Comparison of ENCODE assay signal across 16 cellular contexts in genomic region chr1:107940178-107940577, GRCh38.
"Had no signal": no experiment of that assay in that cellular context is flagged by ENCODE, and none has a peak within 500 bp of the region (broad histone marks: within the 10 kb centered on the region; RNA-seq: fewer than 3 reads in every experiment).

No MANE protein-coding gene starts in this region.

- H3K4me3 ChIP-seq: ascending aorta, cardiac muscle cell, coronary artery, mucosa of descending colon, upper lobe of right lung had no signal

- H3K27ac Mint-ChIP-seq: activated naive CD8-positive, alpha-beta T cell treated with anti-CD3 and anti-CD28 coated beads, Interleukin-2, amount 50 U/mL, for 24 hours; activated T-helper 1 cell treated with anti-CD3 and anti-CD28 coated beads, Interleukin-12 subunit alpha, Interleukin-12 subunit beta, Interleukin-2, Interleukin-4 antibody, amounts not matched to agents 30 ng/mL and 10 ng/mL and 1 ng/mL, durations not matched to agents 14 hours and 24 hours and 36 hours; nephron; stimulated activated naive CD8-positive, alpha-beta T cell treated with anti-CD3 and anti-CD28 coated beads, Interleukin-15, Interleukin-2, amounts not matched to agents 100 ng/mL and 50 ng/mL, for 24 hours; T-helper 1 cell treated with Interleukin-12 subunit alpha and Interleukin-12 subunit beta and Interleukin-4 antibody, amounts not matched to agents 30 μg/mL and 1 μg/mL, for 36 hours had no signal

- H3K36me3 ChIP-seq: ascending aorta, cardiac muscle cell, upper lobe of right lung had no signal

- H3K27me3 ChIP-seq: ascending aorta, cardiac muscle cell, upper lobe of right lung had no signal

- H3K9me3 Mint-ChIP-seq: nephron; T-helper 1 cell treated with Interleukin-12 subunit alpha and Interleukin-12 subunit beta and Interleukin-4 antibody, amounts not matched to agents 30 μg/mL and 1 μg/mL, for 36 hours had no signal

- H3K4me3 Mint-ChIP-seq: activated naive CD8-positive, alpha-beta T cell treated with anti-CD3 and anti-CD28 coated beads, Interleukin-2, amount 50 U/mL, for 24 hours; activated T-helper 1 cell treated with anti-CD3 and anti-CD28 coated beads, Interleukin-12 subunit alpha, Interleukin-12 subunit beta, Interleukin-2, Interleukin-4 antibody, amounts not matched to agents 30 ng/mL and 10 ng/mL and 1 ng/mL, durations not matched to agents 14 hours and 24 hours and 36 hours; nephron; stimulated activated naive CD8-positive, alpha-beta T cell treated with anti-CD3 and anti-CD28 coated beads, Interleukin-15, Interleukin-2, amounts not matched to agents 100 ng/mL and 50 ng/mL, for 24 hours; T-helper 1 cell treated with Interleukin-12 subunit alpha and Interleukin-12 subunit beta and Interleukin-4 antibody, amounts not matched to agents 30 μg/mL and 1 μg/mL, for 36 hours had no signal

- ATAC-seq: activated naive CD8-positive, alpha-beta T cell treated with anti-CD3 and anti-CD28 coated beads, Interleukin-2, amount 50 U/mL, for 24 hours; mucosa of descending colon; upper lobe of right lung had no signal

- DNase-seq: activated CD4-positive, alpha-beta T cell treated with anti-CD3 and anti-CD28 coated beads for 4 hours; activated naive CD4-positive, alpha-beta T cell; activated naive CD8-positive, alpha-beta T cell treated with anti-CD3 and anti-CD28 coated beads, Interleukin-2, amount 50 U/mL, for 24 hours; effector CD8-positive, alpha-beta T cell; mammary epithelial cell; mucosa of descending colon; stimulated activated CD4-positive, alpha-beta T cell treated with anti-CD3 and anti-CD28 coated beads, Interleukin-15, amount 100 ng/mL, for 24 hours; stimulated activated CD4-positive, alpha-beta T cell treated with anti-CD3 and anti-CD28 coated beads, Interleukin-4, amount 100 ng/mL, for 24 hours; upper lobe of right lung had no signal

- H3K27me3 Mint-ChIP-seq: activated naive CD8-positive, alpha-beta T cell treated with anti-CD3 and anti-CD28 coated beads, Interleukin-2, amount 50 U/mL, for 24 hours; stimulated activated naive CD8-positive, alpha-beta T cell treated with anti-CD3 and anti-CD28 coated beads, Interleukin-15, Interleukin-2, amounts not matched to agents 100 ng/mL and 50 ng/mL, for 24 hours had no signal

- H3K9me3 ChIP-seq: ascending aorta, mucosa of descending colon, upper lobe of right lung had no signal
